ENCODE assay signal across 8 cellular contexts in genomic region chr16:1533443-1533951, GRCh38. TPM values are rescaled to one million over a fixed set of nuclear protein-coding genes. Genes with fewer than 3 reads are reported as not detected.
A peak's percentile ranks its signal among the peaks of the same experiment; 100 is the strongest.
DNase-seq lines count a peak whose midpoint lies in the region; ATAC-seq lines count a peak whose summit lies in the region.

Gene TMEM204 (plus strand): TSS chr16:1533666. CDS start chr16:1534276, 610 bp downstream.

- no peaks in the 10 kb centered on the region for H3K9me3 Mint-ChIP-seq in activated naive CD4-positive, alpha-beta T cell treated with anti-CD3 and anti-CD28 coated beads for 36 hours

- ATAC-seq in left ventricle myocardium superior (peak; percentile 61), HG03442 (IDR thresholded peaks at IDR 0.05; ENCODE audit: unreplicated experiment) (no peak), GM18498 (IDR thresholded peaks at IDR 0.05; ENCODE audit: unreplicated experiment) (no peak), GM18868 (IDR thresholded peaks at IDR 0.05; ENCODE audit: unreplicated experiment) (no peak)

- peaks cover 41% of the 10 kb centered on the region for H3K4me1 Mint-ChIP-seq in activated naive CD4-positive, alpha-beta T cell treated with anti-CD3 and anti-CD28 coated beads for 36 hours (ENCODE audit: low read depth)

- peak within 1 kb of the TSS; percentile 97 for H3K4me3 Mint-ChIP-seq in activated naive CD4-positive, alpha-beta T cell treated with anti-CD3 and anti-CD28 coated beads for 36 hours

- H3K27me3 Mint-ChIP-seq in activated naive CD4-positive, alpha-beta T cell treated with anti-CD3 and anti-CD28 coated beads for 36 hours (ENCODE audit: low read depth): no peaks in the 10 kb centered on the region

- CTCF ChIA-PET in activated naive CD4-positive, alpha-beta T cell treated with anti-CD3 and anti-CD28 coated beads for 36 hours (lab: Charles Lee): no interaction called here

- peak; percentile 35 for DNase-seq in GM19240 (ENCODE audit: insufficient read length, low spot score)
- DNase-seq in activated naive CD4-positive, alpha-beta T cell treated with anti-CD3 and anti-CD28 coated beads for 36 hours: peak; percentile 67
- DNase-seq in left ventricle myocardium superior: peak; percentile 87
- DNase-seq in smooth muscle cell of the brain vasculature (ENCODE audit: low read depth, low spot score): peak; percentile 50
- DNase-seq in OCI-M2 (lab: John Stamatoyannopoulos, UW; ENCODE audit: unreplicated experiment): no peak

- H3K27ac Mint-ChIP-seq in activated naive CD4-positive, alpha-beta T cell treated with anti-CD3 and anti-CD28 coated beads for 36 hours: peak within 1 kb of the TSS; percentile 95

- H3K36me3 Mint-ChIP-seq in activated naive CD4-positive, alpha-beta T cell treated with anti-CD3 and anti-CD28 coated beads for 36 hours (ENCODE audit: low read depth): peaks cover 27% of the 10 kb centered on the region

- intact Hi-C loops in activated naive CD4-positive, alpha-beta T cell treated with anti-CD3 and anti-CD28 coated beads for 36 hours (cut with micrococcal nuclease): no loop called here
- intact Hi-C loops in left ventricle myocardium superior (cut with micrococcal nuclease): no loop called here

RNA-seq across cellular contexts. Expression of gene TMEM204, which starts in this region (rescaled TPM):
- 1 to 10 TPM; 7.7 to 8.2 TPM for total RNA-seq in activated naive CD4-positive, alpha-beta T cell treated with anti-CD3 and anti-CD28 coated beads for 36 hours
- total RNA-seq in left ventricle myocardium superior: 28.8 TPM
